12 cellular contexts compared by ENCODE assay signal in the genomic region with DNA sequence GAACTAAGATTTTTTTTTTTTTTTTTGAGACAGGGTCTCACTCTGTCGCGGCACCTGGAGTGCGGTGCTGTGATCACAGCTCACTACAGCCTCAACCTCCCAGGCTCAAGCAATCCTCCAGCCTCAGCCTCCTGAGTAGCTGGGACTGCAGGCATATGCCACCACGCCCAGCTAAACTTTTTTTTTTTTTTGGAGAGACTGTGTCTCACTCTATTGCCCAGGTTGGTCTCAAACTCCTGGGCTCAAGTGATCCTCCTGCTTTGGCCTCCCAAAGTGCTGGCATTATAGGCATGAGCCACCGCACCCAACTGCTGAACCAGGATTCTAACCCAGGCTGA. TPM values are rescaled to one million over a fixed set of nuclear protein-coding genes. Genes with fewer than 3 reads are reported as not detected.
A peak's percentile ranks its signal among the peaks of the same experiment; 100 is the strongest.
DNase-seq lines count a peak whose midpoint lies in the region; ATAC-seq and TF ChIP-seq lines count a peak whose summit lies in the region.
"Not testable (repeated sequence)": the region's sequence is repeated elsewhere in the genome, so short reads cannot be mapped to it uniquely, and the experiment has no call there.
"Had no signal": no experiment of that assay in that cellular context is flagged by ENCODE, and none has a peak within 500 bp of the region (broad histone marks: within the 10 kb centered on the region; RNA-seq: fewer than 3 reads in every experiment).

No MANE protein-coding gene starts in this region.

- intact Hi-C loops in Calu3 (cut with micrococcal nuclease; ENCODE audit: unreplicated experiment) = not testable (repeated sequence)

- H3K4me3 Mint-ChIP-seq in Calu3 (ENCODE audit: low read depth, unreplicated experiment) = peak overlapping the region; percentile 91
- peak overlapping the region; percentile 78 for H3K4me3 Mint-ChIP-seq in activated naive CD8-positive, alpha-beta T cell treated with anti-CD3 and anti-CD28 coated beads, Interleukin-2, amount 50 U/mL, for 24 hours
- peak overlapping the region; percentile 80 for H3K4me3 Mint-ChIP-seq in endodermal cell
- H3K4me3 Mint-ChIP-seq in nephron progenitor cell = peak overlapping the region; percentile 88
- peak overlapping the region; percentile 90 to 95 for H3K4me3 Mint-ChIP-seq in stimulated activated naive CD8-positive, alpha-beta T cell treated with anti-CD3 and anti-CD28 coated beads, Interleukin-15, amount 100 ng/mL, for 72 hours

- H3K36me3 ChIP-seq in Loucy (ENCODE audit: insufficient read depth, low read length); endodermal cell (ENCODE audit: control insufficient read depth, insufficient read depth, low read length); iPS-20b (ENCODE audit: insufficient read depth, low read depth, low read length): not testable (repeated sequence)

- not testable (repeated sequence) for H3K27ac Mint-ChIP-seq in Calu3 (ENCODE audit: unreplicated experiment); activated naive CD8-positive, alpha-beta T cell treated with anti-CD3 and anti-CD28 coated beads, Interleukin-2, amount 50 U/mL, for 24 hours; endodermal cell; nephron progenitor cell; stimulated activated naive CD8-positive, alpha-beta T cell treated with anti-CD3 and anti-CD28 coated beads, Interleukin-15, amount 100 ng/mL, for 72 hours

- peaks cover 45% of the 10 kb centered on the region for H3K4me1 Mint-ChIP-seq in Calu3 (ENCODE audit: low read depth, unreplicated experiment)
- peaks cover 57% of the 10 kb centered on the region for H3K4me1 Mint-ChIP-seq in activated naive CD8-positive, alpha-beta T cell treated with anti-CD3 and anti-CD28 coated beads, Interleukin-2, amount 50 U/mL, for 24 hours
- H3K4me1 Mint-ChIP-seq in endodermal cell = peaks cover 20% of the 10 kb centered on the region
- peaks cover 37% of the 10 kb centered on the region for H3K4me1 Mint-ChIP-seq in nephron progenitor cell
- H3K4me1 Mint-ChIP-seq in stimulated activated naive CD8-positive, alpha-beta T cell treated with anti-CD3 and anti-CD28 coated beads, Interleukin-15, amount 100 ng/mL, for 72 hours = peaks cover 64% of the 10 kb centered on the region

- peak overlapping the region; percentile 91 for H3K4me2 ChIP-seq in Loucy (ENCODE audit: low read depth, low read length, poor library complexity, severe bottlenecking)

- not testable (repeated sequence) for TF ChIP-seq CTCF in Calu3 (IDR thresholded peaks at IDR 0.05; ENCODE audit: unreplicated experiment); Loucy (conservative IDR thresholded peaks at IDR 0.05; ENCODE audit: low read length); endodermal cell (conservative IDR thresholded peaks at IDR 0.05); nephron progenitor cell (IDR thresholded peaks at IDR 0.05)

- not testable (repeated sequence) for BruUV-seq in Calu3 (replicated peaks; lab: Mats Ljungman, UMichigan)

- H3K27me3 ChIP-seq in Loucy (ENCODE audit: insufficient read depth, low read length, poor library complexity, severe bottlenecking); endodermal cell (ENCODE audit: control insufficient read depth, insufficient read depth, low read length, poor library complexity, severe bottlenecking): not testable (repeated sequence)
- H3K27me3 ChIP-seq in iPS-20b (ENCODE audit: insufficient read depth, low read length) = peaks cover 24% of the 10 kb centered on the region; the same call in 1 of the 2 replicates

- H3K27me3 Mint-ChIP-seq in Calu3 (ENCODE audit: unreplicated experiment); activated naive CD8-positive, alpha-beta T cell treated with anti-CD3 and anti-CD28 coated beads, Interleukin-2, amount 50 U/mL, for 24 hours; endodermal cell (ENCODE audit: insufficient read depth); stimulated activated naive CD8-positive, alpha-beta T cell treated with anti-CD3 and anti-CD28 coated beads, Interleukin-15, amount 100 ng/mL, for 72 hours: not testable (repeated sequence)
- H3K27me3 Mint-ChIP-seq in nephron progenitor cell (ENCODE audit: low read depth, poor library complexity) = peaks cover 24% of the 10 kb centered on the region

- H3K9me3 Mint-ChIP-seq in Calu3 (ENCODE audit: low read depth, unreplicated experiment); activated naive CD8-positive, alpha-beta T cell treated with anti-CD3 and anti-CD28 coated beads, Interleukin-2, amount 50 U/mL, for 24 hours; endodermal cell; nephron progenitor cell; stimulated activated naive CD8-positive, alpha-beta T cell treated with anti-CD3 and anti-CD28 coated beads, Interleukin-15, amount 100 ng/mL, for 72 hours: not testable (repeated sequence)

- H3K4me1 ChIP-seq in Loucy (ENCODE audit: insufficient read depth, low read length, poor library complexity, severe bottlenecking) (peaks cover 42% of the 10 kb centered on the region), iPS-20b (ENCODE audit: insufficient read depth, low read length) (peaks cover 11% of the 10 kb centered on the region)
- H3K4me1 ChIP-seq in endodermal cell (ENCODE audit: control insufficient read depth, insufficient read depth, low read length) = not testable (repeated sequence)

- not testable (repeated sequence) for H3K9me3 ChIP-seq in Loucy (ENCODE audit: insufficient read depth, low read depth, low read length); endodermal cell (ENCODE audit: control insufficient read depth, low read length); iPS-20b (ENCODE audit: insufficient read depth, low read depth, low read length)

- not testable (repeated sequence) for ATAC-seq in activated naive CD8-positive, alpha-beta T cell treated with anti-CD3 and anti-CD28 coated beads, Interleukin-2, amount 50 U/mL, for 24 hours; stimulated activated naive CD8-positive, alpha-beta T cell treated with anti-CD3 and anti-CD28 coated beads, Interleukin-15, amount 100 ng/mL, for 72 hours

- H3K4me3 ChIP-seq in Loucy (ENCODE audit: low read length, poor library complexity, severe bottlenecking) = peak overlapping the region; percentile 71
- H3K4me3 ChIP-seq in endodermal cell (ENCODE audit: low read length) = peak overlapping the region; percentile 80
- H3K4me3 ChIP-seq in iPS-20b (ENCODE audit: low read length) = peak overlapping the region; percentile 77; the same call in 1 of the 2 replicates

- H3K9ac ChIP-seq in Loucy (ENCODE audit: low read depth, low read length, poor library complexity, severe bottlenecking) = peak overlapping the region; percentile 74
- H3K9ac ChIP-seq in endodermal cell (ENCODE audit: extremely low read depth, low read length, poor library complexity, severe bottlenecking) = not testable (repeated sequence)
- peak overlapping the region; percentile 52 for H3K9ac ChIP-seq in iPS-20b (ENCODE audit: low read depth, low read length)

- CTCF ChIA-PET in Calu3 (lab: Charles Lee) = interaction anchor here (0.5 to 1.5 kb wide), 5 partner anchors 32 to 336 kb away, joined by 3 to 5 read pairs (median 3); no protein-coding TSS in a partner anchor

- peaks cover 54% of the 10 kb centered on the region for H3K36me3 Mint-ChIP-seq in Calu3 (ENCODE audit: insufficient read depth, unreplicated experiment)
- H3K36me3 Mint-ChIP-seq in activated naive CD8-positive, alpha-beta T cell treated with anti-CD3 and anti-CD28 coated beads, Interleukin-2, amount 50 U/mL, for 24 hours (ENCODE audit: low read depth); endodermal cell (ENCODE audit: low read depth); nephron progenitor cell (ENCODE audit: low read depth): not testable (repeated sequence)

- H3F3A ChIP-seq in Loucy (ENCODE audit: low read depth) = not testable (repeated sequence)

- peak overlapping the region; percentile 80 for H2AFZ ChIP-seq in Loucy (ENCODE audit: low read length)

- H3K9me2 ChIP-seq in Loucy (replicated peaks; ENCODE audit: low read depth, low read length) = not testable (repeated sequence)

- not testable (repeated sequence) for H4K20me1 ChIP-seq in Loucy (ENCODE audit: insufficient read depth, low read length, poor library complexity, severe bottlenecking)

- 93 to 96% methylated on average over 3 to 5 of the region's 5 CpGs for WGBS in endodermal cell (ENCODE audit: insufficient coverage in 1 of 2, insufficient read length in 1 of 2), 2 experiments

- H3K79me2 ChIP-seq in Loucy (ENCODE audit: insufficient read depth, low read length) = peaks cover 51% of the 10 kb centered on the region

- not testable (repeated sequence) for H3K27ac ChIP-seq in endodermal cell (ENCODE audit: low read depth, low read length); iPS-20b (ENCODE audit: low read length)

- not testable (repeated sequence) for DNase-seq in Calu3; activated naive CD8-positive, alpha-beta T cell treated with anti-CD3 and anti-CD28 coated beads, Interleukin-2, amount 50 U/mL, for 24 hours; endodermal cell; nephron progenitor cell; stimulated activated naive CD8-positive, alpha-beta T cell treated with anti-CD3 and anti-CD28 coated beads, Interleukin-15, amount 100 ng/mL, for 72 hours

RNA-seq across cellular contexts. Expression of gene SH2D6, which starts 4.1 kb away (rescaled TPM):
- total RNA-seq in Calu3 (2022) (1.8 and 2.4 TPM in 2 replicates), endodermal cell (1 to 10 TPM in 1 of 2 donors, under 1 TPM in 1; 0.68 to 1.1 TPM)
- polyA plus RNA-seq in endodermal cell (2013, experiment 1 of 2) = 0.28 TPM
- polyA plus RNA-seq in endodermal cell (2013, experiment 2 of 2) = 0.70 TPM
- total RNA-seq: G401, lung microvascular endothelial cell, SJSA1 had no signal
- polyA plus RNA-seq: CD4-positive, alpha-beta memory T cell; naive thymus-derived CD8-positive, alpha-beta T cell had no signal

RNA-seq across cellular contexts. Expression of gene CAPG, which starts 4.2 kb away (rescaled TPM):
- 230 and 238 TPM in 2 replicates for total RNA-seq in Calu3 (2022)
- 100 to 1,000 TPM; 104 to 119 TPM for total RNA-seq in endodermal cell
- polyA plus RNA-seq in endodermal cell (2013, experiment 1 of 2) = 30.9 TPM
- polyA plus RNA-seq in endodermal cell (2013, experiment 2 of 2) = 30.1 TPM

RNA-seq across cellular contexts. Expression of gene ELMOD3, which starts 59.8 kb away (rescaled TPM):
- 12.9 and 15.5 TPM in 2 replicates for total RNA-seq in Calu3 (2022)
- 10 to 100 TPM; 12.4 to 18.9 TPM for total RNA-seq in endodermal cell
- 19.1 TPM for polyA plus RNA-seq in endodermal cell (2013, experiment 1 of 2)
- 19.3 TPM for polyA plus RNA-seq in endodermal cell (2013, experiment 2 of 2)
